23 cellular contexts compared by ENCODE assay signal in the genomic region with DNA sequence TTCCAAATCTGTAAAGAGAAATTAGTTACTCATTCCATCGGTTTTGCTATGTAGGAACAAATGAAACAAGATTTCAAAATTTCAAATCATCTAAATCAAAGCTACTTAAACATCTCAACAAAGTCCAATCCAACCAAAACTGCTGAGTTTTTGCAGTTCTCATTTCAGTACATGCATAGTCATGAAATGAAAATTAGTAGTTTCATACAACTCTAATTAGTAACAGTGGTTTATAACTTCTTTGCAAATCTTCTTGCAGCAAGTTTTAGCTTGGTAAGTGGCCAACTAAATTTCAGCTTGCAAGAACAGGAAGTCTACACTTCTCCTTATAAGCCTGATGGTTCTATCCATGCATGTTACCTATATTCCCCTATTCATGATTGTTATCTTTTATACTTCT.
DNase-seq lines count a peak whose midpoint lies in the region; ATAC-seq and TF ChIP-seq lines count a peak whose summit lies in the region.
"Had no signal": no experiment of that assay in that cellular context is flagged by ENCODE, and none has a peak within 500 bp of the region (broad histone marks: within the 10 kb centered on the region; RNA-seq: fewer than 3 reads in every experiment).

No MANE protein-coding gene starts in this region.

- TF ChIP-seq CTCF in A673 (conservative IDR thresholded peaks at IDR 0.05; ENCODE audit: low read depth, low read length), result no peak
- no peak for TF ChIP-seq CTCF in HL-60 (IDR thresholded peaks at IDR 0.05; ENCODE audit: insufficient read depth, low read length)

- no TSS peak for BruUV-seq in A673 (replicated peaks; lab: Mats Ljungman, UMichigan)

- peaks cover 12% of the 10 kb centered on the region for H3K4me1 ChIP-seq in A673 (ENCODE audit: insufficient read depth, low read length, poor library complexity, severe bottlenecking)
- H3K4me1 ChIP-seq: esophagus squamous epithelium, left ventricle myocardium inferior, prostate gland, stomach, upper lobe of left lung had no signal

- DNase-seq in A673 (ENCODE audit: low spot score) (peak; percentile 45), HL-60 (ENCODE audit: low read depth in 1 of 2, low spot score in 1 of 2) (peak; percentile 16 to 44), SHP77 treated with DMSO at 0.1 percent for 48 hours (lab: John Stamatoyannopoulos, UW) (no peak), SIG-M5 treated with dmso at 0.1 percent for 504 hours (lab: John Stamatoyannopoulos, UW; ENCODE audit: unreplicated experiment) (no peak), NCI-H82 treated with DMSO at 0.1 percent for 48 hours (lab: John Stamatoyannopoulos, UW; ENCODE audit: unreplicated experiment) (no peak)
- DNase-seq: activated CD8-positive, alpha-beta T cell treated with anti-CD3 and anti-CD28 coated beads for 36 hours; activated T-cell treated with anti-CD3 and anti-CD28 coated beads, Interleukin-2, amount 50 U/mL, for 4 hours; effector memory CD8-positive, alpha-beta T cell; esophagus squamous epithelium; HFFc6; left ventricle myocardium inferior; NCI-H748 treated with DMSO at 0.1 percent for 48 hours; SHP77; stimulated activated CD4-positive, alpha-beta T cell treated with anti-CD3 and anti-CD28 coated beads, Interleukin-2, amount 100 ng/mL, for 24 hours; stomach; T-helper 2 cell; upper lobe of left lung had no signal

- CTCF ChIA-PET in A673 (lab: Charles Lee), result no interaction called here

- intact Hi-C loops in A673 (cut with micrococcal nuclease; ENCODE audit: unreplicated experiment), result no loop called here

- ATAC-seq in GM18868 (IDR thresholded peaks at IDR 0.05; ENCODE audit: unreplicated experiment), result peak; percentile 85
- peak; percentile 79 for ATAC-seq in GM21526 (IDR thresholded peaks at IDR 0.05; ENCODE audit: low FRiP score, unreplicated experiment)
- ATAC-seq in HG03280 (IDR thresholded peaks at IDR 0.05; ENCODE audit: unreplicated experiment), result no peak
- ATAC-seq: activated CD8-positive, alpha-beta T cell treated with anti-CD3 and anti-CD28 coated beads for 36 hours; activated naive CD4-positive, alpha-beta T cell treated with anti-CD3 and anti-CD28 coated beads, Interleukin-2, amount 50 U/mL, for 72 hours; activated T-cell treated with anti-CD3 and anti-CD28 coated beads, Interleukin-2, amount 50 U/mL, for 4 hours; effector memory CD8-positive, alpha-beta T cell had no signal

- H3K9me3 ChIP-seq in A673 (ENCODE audit: low read depth, low read length, poor library complexity, severe bottlenecking), result peaks cover 9% of the 10 kb centered on the region
- H3K9me3 ChIP-seq: esophagus squamous epithelium, prostate gland had no signal

- H3K36me3 ChIP-seq in A673 (ENCODE audit: insufficient read depth, low read length, poor library complexity, severe bottlenecking), result no peaks in the 10 kb centered on the region
- H3K36me3 ChIP-seq: BLaER1, esophagus squamous epithelium, left ventricle myocardium inferior, prostate gland, stomach, upper lobe of left lung had no signal

- POLR2A ChIA-PET in A673 (lab: Charles Lee; ENCODE audit: low non-redundant PET), result interaction anchor here (0.6 kb wide), 1 partner anchor 634 kb away, joined by 3 read pairs; no protein-coding TSS in a partner anchor

- no peak overlapping the region for H3K27ac ChIP-seq in A673 (ENCODE audit: low read depth, low read length, poor library complexity, severe bottlenecking)
- no peak overlapping the region for H3K27ac ChIP-seq in HL-60 (replicated peaks)
- H3K27ac ChIP-seq: BLaER1, esophagus squamous epithelium, left ventricle myocardium inferior, prostate gland, stomach, upper lobe of left lung had no signal

- H3K27me3 ChIP-seq in A673 (replicated peaks; ENCODE audit: insufficient read depth, low read depth, low read length, poor library complexity) (no peaks in the 10 kb centered on the region), HL-60 (ENCODE audit: insufficient read depth, poor library complexity, severe bottlenecking) (no peaks in the 10 kb centered on the region)
- H3K27me3 ChIP-seq: BLaER1, esophagus squamous epithelium, stomach, upper lobe of left lung had no signal

- H3K4me3 ChIP-seq in A673 (ENCODE audit: low read depth, low read length, poor library complexity, severe bottlenecking) (no peak overlapping the region), HL-60 (replicated peaks; ENCODE audit: insufficient read depth, low read length) (no peak overlapping the region)
- H3K4me3 ChIP-seq: BLaER1, esophagus squamous epithelium, left ventricle myocardium inferior, prostate gland, stomach, upper lobe of left lung had no signal

Comparison
In these comparisons a context has a peak if more than half of its experiments do, and no peak if none do; other contexts are left out.
1. DNase-seq: peak in A673 (single experiment) and HL-60 (2 of 2); none in SHP77 treated with DMSO at 0.1 percent for 48 hours (single experiment), SIG-M5 treated with dmso at 0.1 percent for 504 hours (single experiment) and NCI-H82 treated with DMSO at 0.1 percent for 48 hours (single experiment).